ENCODE assay signal across 8 cellular contexts in the genomic region with DNA sequence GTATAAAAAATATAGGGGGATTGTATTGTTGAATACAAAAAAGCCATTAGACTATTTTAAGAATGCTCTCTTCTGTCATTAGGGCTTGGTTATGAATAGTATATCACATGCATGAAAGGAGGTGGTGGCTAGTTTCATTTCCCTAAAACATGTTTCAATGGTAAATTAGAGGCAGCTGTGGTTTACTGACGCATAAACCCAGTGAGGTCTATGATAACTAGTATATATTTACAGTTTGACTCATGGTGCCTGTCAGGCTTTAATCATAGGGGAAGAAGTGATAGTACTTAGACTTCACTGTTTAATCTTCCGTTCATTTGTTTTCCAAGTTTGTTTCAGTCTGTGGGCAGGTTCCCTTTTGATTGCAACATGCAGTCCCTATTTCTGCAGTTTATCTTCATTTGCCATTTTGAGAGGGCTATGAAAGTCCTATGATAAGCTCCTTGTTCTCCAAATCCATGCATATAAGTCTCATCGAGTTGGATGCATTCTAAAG. TPM values are rescaled to one million over a fixed set of nuclear protein-coding genes. Genes with fewer than 3 reads are reported as not detected.
A peak's percentile ranks its signal among the peaks of the same experiment; 100 is the strongest.
DNase-seq lines count a peak whose midpoint lies in the region; ATAC-seq and TF ChIP-seq lines count a peak whose summit lies in the region.

No MANE protein-coding gene starts in this region.

- peak; percentile 52 for DNase-seq in activated CD4-positive, alpha-beta T cell treated with anti-CD3 and anti-CD28 coated beads, Interleukin-2, amount 10 ng/mL, durations not matched to agents 7 days and 5 days
- DNase-seq in activated CD4-positive, alpha-beta T cell treated with anti-CD3 and anti-CD28 coated beads, Interleukin-2, amount 50 U/mL, for 4 hours = no peak
- DNase-seq in GM23338 (ENCODE audit: low spot score) = no peak
- DNase-seq in LHCN-M2 (ENCODE audit: low read depth) = peak; percentile 95
- no peak for DNase-seq in left lobe of liver (ENCODE audit: low spot score)
- no peak for DNase-seq in GDM1 (lab: John Stamatoyannopoulos, UW)
- DNase-seq in HEK293T (ENCODE audit: extremely low spot score) = no peak

- no peaks in the 10 kb centered on the region for H3K36me3 ChIP-seq in GM23338 (ENCODE audit: insufficient read depth)

- H3K36me3 Mint-ChIP-seq in activated CD4-positive, alpha-beta T cell treated with anti-CD3 and anti-CD28 coated beads, Interleukin-2, amount 10 ng/mL, durations not matched to agents 7 days and 5 days (ENCODE audit: low read depth) = peaks cover 2% of the 10 kb centered on the region
- H3K36me3 Mint-ChIP-seq in GM23338 (ENCODE audit: low read depth) = no peaks in the 10 kb centered on the region; the same call in 2 of the 3 replicates
- H3K36me3 Mint-ChIP-seq in activated naive CD8-positive, alpha-beta T cell = peaks cover 4% of the 10 kb centered on the region

- H3K4me1 ChIP-seq in GM23338 (ENCODE audit: insufficient read depth) = peaks cover 23% of the 10 kb centered on the region

- TF ChIP-seq CTCF in GM23338 (conservative IDR thresholded peaks at IDR 0.05; ENCODE audit: low read depth in 2 of 2) = no peak

- H3F3A ChIP-seq in GM23338 (replicated peaks; ENCODE audit: low read depth) = no peaks in the 10 kb centered on the region

- peak overlapping the region; percentile 68 for H3K27ac Mint-ChIP-seq in activated CD4-positive, alpha-beta T cell treated with anti-CD3 and anti-CD28 coated beads, Interleukin-2, amount 10 ng/mL, durations not matched to agents 7 days and 5 days
- H3K27ac Mint-ChIP-seq in GM23338 = no peak overlapping the region
- peak overlapping the region; percentile 85 for H3K27ac Mint-ChIP-seq in activated naive CD8-positive, alpha-beta T cell

- peaks cover 2% of the 10 kb centered on the region for H3K9me3 Mint-ChIP-seq in activated CD4-positive, alpha-beta T cell treated with anti-CD3 and anti-CD28 coated beads, Interleukin-2, amount 10 ng/mL, durations not matched to agents 7 days and 5 days
- no peaks in the 10 kb centered on the region; the same call in 2 of the 3 replicates for H3K9me3 Mint-ChIP-seq in GM23338
- no peaks in the 10 kb centered on the region for H3K9me3 Mint-ChIP-seq in activated naive CD8-positive, alpha-beta T cell (ENCODE audit: low read depth)

- POLR2A ChIA-PET in activated CD4-positive, alpha-beta T cell treated with anti-CD3 and anti-CD28 coated beads, Interleukin-2, amount 10 ng/mL, durations not matched to agents 7 days and 5 days (lab: Charles Lee) = no interaction called here
- POLR2A ChIA-PET in HEK293T (lab: Yijun Ruan, JAX) = interaction anchor here (1.5 kb wide), 1 partner anchor 54 kb away, joined by 3 read pairs; no protein-coding TSS in a partner anchor

- peaks cover 27% of the 10 kb centered on the region for H3K4me1 Mint-ChIP-seq in activated CD4-positive, alpha-beta T cell treated with anti-CD3 and anti-CD28 coated beads, Interleukin-2, amount 10 ng/mL, durations not matched to agents 7 days and 5 days
- H3K4me1 Mint-ChIP-seq in GM23338 = peaks cover 16% of the 10 kb centered on the region
- peaks cover 17% of the 10 kb centered on the region for H3K4me1 Mint-ChIP-seq in activated naive CD8-positive, alpha-beta T cell (ENCODE audit: low read depth)

- ATAC-seq in GM23338 (no peak), left lobe of liver (peak; percentile 83)

- H3K4me3 ChIP-seq in GM23338 = no peak overlapping the region

- H3K79me2 ChIP-seq in GM23338 (replicated peaks; ENCODE audit: insufficient read depth) = no peaks in the 10 kb centered on the region

- H3K4me3 Mint-ChIP-seq in activated CD4-positive, alpha-beta T cell treated with anti-CD3 and anti-CD28 coated beads, Interleukin-2, amount 10 ng/mL, durations not matched to agents 7 days and 5 days = no peak overlapping the region
- H3K4me3 Mint-ChIP-seq in GM23338 = no peak overlapping the region
- peak overlapping the region; percentile 12 for H3K4me3 Mint-ChIP-seq in activated naive CD8-positive, alpha-beta T cell

- H3K27ac ChIP-seq in GM23338 (ENCODE audit: low read depth) = 0 out of 2 replicates have a peak overlapping the region, but pooled peaks have one; percentile 6

- peaks cover 7% of the 10 kb centered on the region for H3K27me3 Mint-ChIP-seq in activated CD4-positive, alpha-beta T cell treated with anti-CD3 and anti-CD28 coated beads, Interleukin-2, amount 10 ng/mL, durations not matched to agents 7 days and 5 days
- H3K27me3 Mint-ChIP-seq in GM23338 (ENCODE audit: insufficient read depth, low read depth, poor library complexity) = peaks cover 1% of the 10 kb centered on the region
- H3K27me3 Mint-ChIP-seq in activated naive CD8-positive, alpha-beta T cell = no peaks in the 10 kb centered on the region

- H3K27me3 ChIP-seq in GM23338 (ENCODE audit: insufficient read depth) = no peaks in the 10 kb centered on the region

- no peak overlapping the region for H3K4me2 ChIP-seq in GM23338

- CTCF ChIA-PET in activated CD4-positive, alpha-beta T cell treated with anti-CD3 and anti-CD28 coated beads, Interleukin-2, amount 10 ng/mL, durations not matched to agents 7 days and 5 days (lab: Charles Lee) = interaction anchor here (1.0 kb wide), 1 partner anchor 20 kb away, joined by 3 read pairs; no protein-coding TSS in a partner anchor
- CTCF ChIA-PET in HEK293T (lab: Yijun Ruan, JAX) = no interaction called here

- no peak overlapping the region for H2AFZ ChIP-seq in GM23338

- no peaks in the 10 kb centered on the region for H3K9me2 ChIP-seq in GM23338 (ENCODE audit: insufficient read depth)

- no peaks in the 10 kb centered on the region for H4K20me1 ChIP-seq in GM23338 (replicated peaks; ENCODE audit: insufficient read depth)

TF ChIP-seq in GM23338, 12 proteins besides CTCF, POLR2A, EP300 and RAD21 (continues in another document):
- TF ChIP-seq, protein P1, sequence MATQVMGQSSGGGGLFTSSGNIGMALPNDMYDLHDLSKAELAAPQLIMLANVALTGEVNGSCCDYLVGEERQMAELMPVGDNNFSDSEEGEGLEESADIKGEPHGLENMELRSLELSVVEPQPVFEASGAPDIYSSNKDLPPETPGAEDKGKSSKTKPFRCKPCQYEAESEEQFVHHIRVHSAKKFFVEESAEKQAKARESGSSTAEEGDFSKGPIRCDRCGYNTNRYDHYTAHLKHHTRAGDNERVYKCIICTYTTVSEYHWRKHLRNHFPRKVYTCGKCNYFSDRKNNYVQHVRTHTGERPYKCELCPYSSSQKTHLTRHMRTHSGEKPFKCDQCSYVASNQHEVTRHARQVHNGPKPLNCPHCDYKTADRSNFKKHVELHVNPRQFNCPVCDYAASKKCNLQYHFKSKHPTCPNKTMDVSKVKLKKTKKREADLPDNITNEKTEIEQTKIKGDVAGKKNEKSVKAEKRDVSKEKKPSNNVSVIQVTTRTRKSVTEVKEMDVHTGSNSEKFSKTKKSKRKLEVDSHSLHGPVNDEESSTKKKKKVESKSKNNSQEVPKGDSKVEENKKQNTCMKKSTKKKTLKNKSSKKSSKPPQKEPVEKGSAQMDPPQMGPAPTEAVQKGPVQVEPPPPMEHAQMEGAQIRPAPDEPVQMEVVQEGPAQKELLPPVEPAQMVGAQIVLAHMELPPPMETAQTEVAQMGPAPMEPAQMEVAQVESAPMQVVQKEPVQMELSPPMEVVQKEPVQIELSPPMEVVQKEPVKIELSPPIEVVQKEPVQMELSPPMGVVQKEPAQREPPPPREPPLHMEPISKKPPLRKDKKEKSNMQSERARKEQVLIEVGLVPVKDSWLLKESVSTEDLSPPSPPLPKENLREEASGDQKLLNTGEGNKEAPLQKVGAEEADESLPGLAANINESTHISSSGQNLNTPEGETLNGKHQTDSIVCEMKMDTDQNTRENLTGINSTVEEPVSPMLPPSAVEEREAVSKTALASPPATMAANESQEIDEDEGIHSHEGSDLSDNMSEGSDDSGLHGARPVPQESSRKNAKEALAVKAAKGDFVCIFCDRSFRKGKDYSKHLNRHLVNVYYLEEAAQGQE (IDR thresholded peaks at IDR 0.05; ENCODE audit: unreplicated experiment) = no peak
- no peak for TF ChIP-seq POLR2AphosphoS5 (IDR thresholded peaks at IDR 0.05; ENCODE audit: low read depth)
- no peak for TF ChIP-seq CREB1 (CRISPR knock-in tag; IDR thresholded peaks at IDR 0.05; ENCODE audit: low read depth)
- TF ChIP-seq EZH2phosphoT487 (IDR thresholded peaks at IDR 0.05; ENCODE audit: unreplicated experiment) = no peak

TF ChIP-seq in HEK293T, 16 proteins besides CTCF, POLR2A, EP300 and RAD21:
- TF ChIP-seq NFRKB (IDR thresholded peaks at IDR 0.05) (no peak), SP1 (IDR thresholded peaks at IDR 0.05) (no peak)

RNA-seq across cellular contexts. Expression of a gene that starts 55.1 kb away (rescaled TPM):
- total RNA-seq in activated CD4-positive, alpha-beta T cell treated with anti-CD3 and anti-CD28 coated beads, Interleukin-2, amount 10 ng/mL, durations not matched to agents 7 days and 5 days = 1 to 10 TPM; 8.1 to 8.7 TPM
- 80.9 and 90.7 TPM in 2 replicates for total RNA-seq in GM23338 (2014; rRNA removed; shearing (Covaris generic))
- 27.4 and 33.0 TPM in 2 replicates for polyA plus RNA-seq in GM23338 (2016; fragmentation: Nextera tagmentation; extraction: Ambion mirVana)
- 35.0 and 41.4 TPM in 2 replicates for total RNA-seq in LHCN-M2 (2014; rRNA removed)
- 8.4 TPM for polyA plus RNA-seq in LHCN-M2 (2012)
- total RNA-seq in left lobe of liver = 12.8 TPM

Comparison
In these comparisons a context has a peak if more than half of its experiments do, and no peak if none do; other contexts are left out.
1. DNase-seq: peak in activated CD4-positive, alpha-beta T cell treated with anti-CD3 and anti-CD28 coated beads, Interleukin-2, amount 10 ng/mL, durations not matched to agents 7 days and 5 days (single experiment) and LHCN-M2 (single experiment); none in activated CD4-positive, alpha-beta T cell treated with anti-CD3 and anti-CD28 coated beads, Interleukin-2, amount 50 U/mL, for 4 hours (0 of 2), GM23338 (single experiment), left lobe of liver (single experiment), GDM1 (single experiment) and HEK293T (single experiment).